In the genomic region with DNA sequence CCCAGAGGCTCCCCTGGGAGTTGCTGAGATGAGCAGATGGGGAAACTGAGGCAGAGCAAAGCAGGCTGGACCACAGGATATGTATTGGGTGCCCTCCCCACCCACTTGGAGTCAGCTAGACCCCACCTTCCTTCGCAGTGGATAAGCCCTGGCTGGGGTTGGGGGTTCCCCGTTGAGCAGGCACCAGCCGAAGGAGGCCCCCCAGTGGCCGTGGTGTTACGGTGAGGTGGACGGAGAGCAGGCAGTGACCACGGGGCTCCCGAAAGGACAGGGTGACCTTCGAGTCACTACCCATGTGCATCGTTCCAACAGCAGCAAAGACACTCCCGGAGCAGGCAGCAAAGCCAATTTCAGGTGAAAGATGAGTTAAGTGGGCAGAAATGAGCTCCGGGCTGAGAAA, we compare ENCODE assay signal across 12 cellular contexts.
DNase-seq lines count a peak whose midpoint lies in the region; ATAC-seq and TF ChIP-seq lines count a peak whose summit lies in the region.
"Had no signal": no experiment of that assay in that cellular context is flagged by ENCODE, and none has a peak within 500 bp of the region (broad histone marks: within the 10 kb centered on the region; RNA-seq: fewer than 3 reads in every experiment).

No MANE protein-coding gene starts in this region.

- H3K27me3 ChIP-seq in PC-9 (ENCODE audit: insufficient read depth, low read depth): peaks cover 24% of the 10 kb centered on the region
- H3K27me3 ChIP-seq in osteoblast (ENCODE audit: insufficient read depth, low read length): no peaks in the 10 kb centered on the region

- H3K36me3 Mint-ChIP-seq in activated CD4-positive, alpha-beta T cell treated with anti-CD3 and anti-CD28 coated beads, Interleukin-2, amount 10 ng/mL, durations not matched to agents 24 days and 14 days (ENCODE audit: low read depth): no peaks in the 10 kb centered on the region

- H3K79me2 ChIP-seq in PC-9 (ENCODE audit: low read depth): no peaks in the 10 kb centered on the region
- no peaks in the 10 kb centered on the region for H3K79me2 ChIP-seq in osteoblast (ENCODE audit: insufficient read depth, low read length)

- H3K27me3 Mint-ChIP-seq in activated CD4-positive, alpha-beta T cell treated with anti-CD3 and anti-CD28 coated beads, Interleukin-2, amount 10 ng/mL, durations not matched to agents 24 days and 14 days: peaks cover 3% of the 10 kb centered on the region

- H2AFZ ChIP-seq in PC-9 (no peak overlapping the region), osteoblast (ENCODE audit: low read length) (no peak overlapping the region)

- H3K27ac Mint-ChIP-seq in activated CD4-positive, alpha-beta T cell treated with anti-CD3 and anti-CD28 coated beads, Interleukin-2, amount 10 ng/mL, durations not matched to agents 24 days and 14 days: no peak overlapping the region

- H4K20me1 ChIP-seq in PC-9 (ENCODE audit: insufficient read depth): no peaks in the 10 kb centered on the region
- no peaks in the 10 kb centered on the region for H4K20me1 ChIP-seq in osteoblast (ENCODE audit: insufficient read depth, low read length)

- H3K9me3 Mint-ChIP-seq in activated CD4-positive, alpha-beta T cell treated with anti-CD3 and anti-CD28 coated beads, Interleukin-2, amount 10 ng/mL, durations not matched to agents 24 days and 14 days: no peaks in the 10 kb centered on the region

- BruUV-seq in PC-9 (replicated peaks; lab: Mats Ljungman, UMichigan): no TSS peak

- TF ChIP-seq CTCF in GM12865 (IDR thresholded peaks at IDR 0.05; ENCODE audit: insufficient read depth, low read depth, low read length, missing control alignments) (peak; percentile 56), PC-9 (conservative IDR thresholded peaks at IDR 0.05) (peak; percentile 41; the same call in 1 of the 2 replicates), fibroblast of the aortic adventitia (IDR thresholded peaks at IDR 0.05; ENCODE audit: insufficient read depth, low read length) (peak; percentile 13), osteoblast (IDR thresholded peaks at IDR 0.05; ENCODE audit: extremely low read depth, low read depth, low read length) (peak; percentile 19)

- no peak overlapping the region for H3K4me3 Mint-ChIP-seq in activated CD4-positive, alpha-beta T cell treated with anti-CD3 and anti-CD28 coated beads, Interleukin-2, amount 10 ng/mL, durations not matched to agents 24 days and 14 days

- no peaks in the 10 kb centered on the region for H3K36me3 ChIP-seq in PC-9 (ENCODE audit: low read depth)
- H3K36me3 ChIP-seq in osteoblast (ENCODE audit: insufficient read depth, low read length): no peaks in the 10 kb centered on the region

- intact Hi-C loops in PC-9 (cut with micrococcal nuclease; ENCODE audit: unreplicated experiment): no loop called here
- intact Hi-C loops in activated CD4-positive, alpha-beta T cell treated with anti-CD3 and anti-CD28 coated beads, Interleukin-2, amount 10 ng/mL, durations not matched to agents 24 days and 14 days (cut with micrococcal nuclease): no loop called here

- ATAC-seq in GM18520 (IDR thresholded peaks at IDR 0.05; ENCODE audit: unreplicated experiment): no peak
- no peak for ATAC-seq in GM18867 (IDR thresholded peaks at IDR 0.05; ENCODE audit: unreplicated experiment)
- ATAC-seq: esophagus mucosa had no signal

- DNase-seq in GM12865 (ENCODE audit: low read depth) (peak; percentile 34), PC-9 (peak in 1 of 2 experiments; percentile 15), fibroblast of the aortic adventitia (ENCODE audit: low read depth) (no peak), osteoblast (ENCODE audit: insufficient read length, low spot score, missing footprints) (peak; percentile 85)
- DNase-seq in stimulated activated CD4-positive, alpha-beta T cell treated with anti-CD3 and anti-CD28 coated beads, Interleukin-4, amount 100 ng/mL, for 1 hour: no peak
- no peak for DNase-seq in activated CD4-positive, alpha-beta T cell treated with anti-CD3 and anti-CD28 coated beads, Interleukin-2, amount 10 ng/mL, durations not matched to agents 24 days and 14 days
- DNase-seq: aorta, mammary epithelial cell, retina had no signal

- POLR2A ChIA-PET in PC-9 (lab: Charles Lee; ENCODE audit: unreplicated experiment): no interaction called here

- H3K9me3 ChIP-seq in PC-9 (ENCODE audit: insufficient read depth, low read depth): peaks cover 7% of the 10 kb centered on the region; the same call in 1 of the 2 replicates
- H3K9me3 ChIP-seq in osteoblast (ENCODE audit: low read depth, low read length): no peaks in the 10 kb centered on the region

- H3K4me1 ChIP-seq in PC-9 (replicated peaks; ENCODE audit: insufficient read depth) (no peaks in the 10 kb centered on the region), osteoblast (ENCODE audit: insufficient read depth, low read length) (no peaks in the 10 kb centered on the region)

- H3K27ac ChIP-seq in PC-9 (no peak overlapping the region), osteoblast (ENCODE audit: low read depth, low read length) (no peak overlapping the region)

- no peaks in the 10 kb centered on the region for H3K9me2 ChIP-seq in PC-9 (ENCODE audit: insufficient read depth)

- no peaks in the 10 kb centered on the region for H3K4me1 Mint-ChIP-seq in activated CD4-positive, alpha-beta T cell treated with anti-CD3 and anti-CD28 coated beads, Interleukin-2, amount 10 ng/mL, durations not matched to agents 24 days and 14 days

- CTCF ChIA-PET in PC-9 (lab: Charles Lee): interaction anchor here (0.6 kb wide), 1 partner anchor 120 kb away, joined by 7 read pairs; no protein-coding TSS in a partner anchor

- H3K4me3 ChIP-seq in GM12865 (ENCODE audit: low read depth, low read length) (no peak overlapping the region), PC-9 (no peak overlapping the region), fibroblast of the aortic adventitia (ENCODE audit: low read depth, low read length) (no peak overlapping the region), osteoblast (ENCODE audit: insufficient read depth, low read length) (no peak overlapping the region)

- H3K4me2 ChIP-seq in PC-9 (no peak overlapping the region), osteoblast (ENCODE audit: insufficient read depth, low read length) (no peak overlapping the region)

- H3F3A ChIP-seq in PC-9 (ENCODE audit: insufficient read depth, low read depth): no peaks in the 10 kb centered on the region

Comparison
In these comparisons a context has a peak if more than half of its experiments do, and no peak if none do; other contexts are left out.
1. DNase-seq: peak in GM12865 (single experiment) and osteoblast (single experiment); none in fibroblast of the aortic adventitia (single experiment), stimulated activated CD4-positive, alpha-beta T cell treated with anti-CD3 and anti-CD28 coated beads, Interleukin-4, amount 100 ng/mL, for 1 hour (single experiment) and activated CD4-positive, alpha-beta T cell treated with anti-CD3 and anti-CD28 coated beads, Interleukin-2, amount 10 ng/mL, durations not matched to agents 24 days and 14 days (single experiment).
2. Peak in every context shown above with its lines, with median percentiles within 50 percentile points of each other: CTCF ChIP-seq.